In genomic region chr1:41523981-41524675, GRCh38 we compare ENCODE assay signal across 16 cellular contexts. TPM values are rescaled to one million over a fixed set of nuclear protein-coding genes. Genes with fewer than 3 reads are reported as not detected.
A peak's percentile ranks its signal among the peaks of the same experiment; 100 is the strongest.
DNase-seq lines count a peak whose midpoint lies in the region; ATAC-seq, FAIRE-seq and TF ChIP-seq lines count a peak whose summit lies in the region.
"Had no signal": no experiment of that assay in that cellular context is flagged by ENCODE, and none has a peak within 500 bp of the region (broad histone marks: within the 10 kb centered on the region; RNA-seq: fewer than 3 reads in every experiment).

No MANE protein-coding gene starts in this region.

- no peaks in the 10 kb centered on the region for H3F3A ChIP-seq in GM23338 (replicated peaks; ENCODE audit: low read depth)

- peaks cover 15% of the 10 kb centered on the region for H3K27me3 Mint-ChIP-seq in GM23338 (ENCODE audit: insufficient read depth, low read depth, poor library complexity)
- H3K27me3 Mint-ChIP-seq: CD4-positive, alpha-beta memory T cell had no signal

- no peaks in the 10 kb centered on the region for H3K79me2 ChIP-seq in GM23338 (replicated peaks; ENCODE audit: insufficient read depth)
- no peaks in the 10 kb centered on the region for H3K79me2 ChIP-seq in osteoblast (ENCODE audit: insufficient read depth, low read length)

- H3K27ac Mint-ChIP-seq in GM23338 = no peak overlapping the region

- no peak for DNase-seq in GM23338 (ENCODE audit: low spot score)
- no peak for DNase-seq in RWPE1 (ENCODE audit: low spot score)
- peak; percentile 62 for DNase-seq in osteoblast (ENCODE audit: insufficient read length, low spot score, missing footprints)
- no peak for DNase-seq in urothelium cell line (ENCODE audit: low spot score)
- no peak for DNase-seq in T1000 (lab: John Stamatoyannopoulos, UW)
- no peak for DNase-seq in NCI-H1105 (lab: John Stamatoyannopoulos, UW)
- DNase-seq in DMS53 treated with DMSO at 0.1 percent for 48 hours (lab: John Stamatoyannopoulos, UW; ENCODE audit: unreplicated experiment) = no peak
- DNase-seq: BE2C, DMS79 treated with DMSO at 0.1 percent for 48 hours, EL, H7 had no signal

- no peak overlapping the region for H3K4me3 Mint-ChIP-seq in GM23338
- H3K4me3 Mint-ChIP-seq: CD4-positive, alpha-beta memory T cell had no signal

- H3K9me3 Mint-ChIP-seq in GM23338 = peaks cover 13% of the 10 kb centered on the region
- H3K9me3 Mint-ChIP-seq: CD4-positive, alpha-beta memory T cell had no signal

- H2AFZ ChIP-seq in GM23338 (no peak overlapping the region), osteoblast (ENCODE audit: low read length) (no peak overlapping the region)

- POLR2A ChIA-PET in RWPE1 (lab: Yijun Ruan, JAX; ENCODE audit: low non-redundant PET) = no interaction called here

- ATAC-seq in GM23338 = peak; percentile 41

- H3K4me1 ChIP-seq in GM23338 (ENCODE audit: insufficient read depth) = no peaks in the 10 kb centered on the region
- H3K4me1 ChIP-seq in osteoblast (ENCODE audit: insufficient read depth, low read length) = no peaks in the 10 kb centered on the region
- H3K4me1 ChIP-seq: BE2C had no signal

- H3K4me2 ChIP-seq in GM23338 = no peak overlapping the region
- H3K4me2 ChIP-seq in osteoblast (ENCODE audit: insufficient read depth, low read length) = no peak overlapping the region

- H3K4me1 Mint-ChIP-seq in GM23338 = peaks cover 6% of the 10 kb centered on the region; the same call in 2 of the 3 replicates
- H3K4me1 Mint-ChIP-seq: CD4-positive, alpha-beta memory T cell had no signal

- FAIRE-seq in urothelium cell line (lab: Jason Lieb, UNC) = peak; percentile 72
- FAIRE-seq: A204.1, G401.6, GM12891 had no signal

- CTCF ChIA-PET in RWPE1 (lab: Yijun Ruan, JAX) = interaction anchor here (0.7 to 1.8 kb wide), 3 partner anchors 7 to 312 kb away, joined by 3 to 6 read pairs (median 3); no protein-coding TSS in a partner anchor

- H3K27me3 ChIP-seq in GM23338 (ENCODE audit: insufficient read depth) (no peaks in the 10 kb centered on the region), osteoblast (ENCODE audit: insufficient read depth, low read length) (no peaks in the 10 kb centered on the region)
- H3K27me3 ChIP-seq: BE2C had no signal

- H3K36me3 ChIP-seq in GM23338 (ENCODE audit: insufficient read depth) (no peaks in the 10 kb centered on the region), osteoblast (ENCODE audit: insufficient read depth, low read length) (no peaks in the 10 kb centered on the region)
- H3K36me3 ChIP-seq: BE2C had no signal

- H3K36me3 Mint-ChIP-seq in GM23338 (ENCODE audit: low read depth) = no peaks in the 10 kb centered on the region; the same call in 2 of the 3 replicates

- H4K20me1 ChIP-seq in GM23338 (replicated peaks; ENCODE audit: insufficient read depth) (no peaks in the 10 kb centered on the region), osteoblast (ENCODE audit: insufficient read depth, low read length) (peaks cover 6% of the 10 kb centered on the region)

- H3K9me2 ChIP-seq in GM23338 (ENCODE audit: insufficient read depth) = peaks cover 7% of the 10 kb centered on the region; the same call in 1 of the 2 replicates

- H3K27ac ChIP-seq in GM23338 (ENCODE audit: low read depth) (no peak overlapping the region), RWPE1 (peak overlapping the region; percentile 12; the same call in 1 of the 2 replicates), osteoblast (ENCODE audit: low read depth, low read length) (no peak overlapping the region)
- H3K27ac ChIP-seq: C4-2B had no signal

- no peak for TF ChIP-seq CTCF in GM23338 (conservative IDR thresholded peaks at IDR 0.05; ENCODE audit: low read depth in 2 of 2)
- TF ChIP-seq CTCF in RWPE1 (conservative IDR thresholded peaks at IDR 0.05; ENCODE audit: low read depth) = no peak
- TF ChIP-seq CTCF in osteoblast (IDR thresholded peaks at IDR 0.05; ENCODE audit: extremely low read depth, low read depth, low read length) = no peak

- H3K9me3 ChIP-seq in osteoblast (ENCODE audit: low read depth, low read length) = no peaks in the 10 kb centered on the region
- H3K9me3 ChIP-seq: BE2C had no signal

- H3K4me3 ChIP-seq in GM23338 (no peak overlapping the region), osteoblast (ENCODE audit: insufficient read depth, low read length) (no peak overlapping the region)

TF ChIP-seq in GM23338, 12 proteins besides CTCF, POLR2A, EP300 and RAD21:
- TF ChIP-seq ZNF114 (CRISPR knock-in tag; IDR thresholded peaks at IDR 0.05) = no peak
- no peak for TF ChIP-seq POLR2AphosphoS5 (IDR thresholded peaks at IDR 0.05; ENCODE audit: low read depth)
- TF ChIP-seq JUNB (IDR thresholded peaks at IDR 0.05; ENCODE audit: unreplicated experiment) = no peak
- TF ChIP-seq CREB1 (CRISPR knock-in tag; IDR thresholded peaks at IDR 0.05; ENCODE audit: low read depth) = no peak
- no peak for TF ChIP-seq EZH2 (IDR thresholded peaks at IDR 0.05; ENCODE audit: low read depth, unreplicated experiment)
- no peak for TF ChIP-seq NANOG (IDR thresholded peaks at IDR 0.05; ENCODE audit: borderline replicate concordance)
- TF ChIP-seq EZH2phosphoT487 (IDR thresholded peaks at IDR 0.05; ENCODE audit: unreplicated experiment) = no peak
TF ChIP-seq in GM23338: peak in this region for 0.

RNA-seq across cellular contexts. Expression of gene EDN2, which starts 39.6 kb away (rescaled TPM):
- not detected in 2 replicates for total RNA-seq in GM23338 (2014; rRNA removed; shearing (Covaris generic))
- not detected in 2 replicates for polyA plus RNA-seq in GM23338 (2016; fragmentation: Nextera tagmentation; extraction: Ambion mirVana)
- not detected in 2 replicates for total RNA-seq in osteoblast
- total RNA-seq: CD4-positive, alpha-beta memory T cell had no signal
- polyA plus RNA-seq: CD4-positive, alpha-beta memory T cell had no signal
